17 cellular contexts compared by ENCODE assay signal in genomic region chr18:48290162-48290926, GRCh38.
DNase-seq lines count a peak whose midpoint lies in the region; ATAC-seq and TF ChIP-seq lines count a peak whose summit lies in the region.
"Had no signal": no experiment of that assay in that cellular context is flagged by ENCODE, and none has a peak within 500 bp of the region (broad histone marks: within the 10 kb centered on the region; RNA-seq: fewer than 3 reads in every experiment).

No MANE protein-coding gene starts in this region.

- TF ChIP-seq CTCF in testis (IDR thresholded peaks at IDR 0.05) (no peak), hepatocyte (IDR thresholded peaks at IDR 0.05; ENCODE audit: poor library complexity) (no peak)

- H3K27ac ChIP-seq in testis (no peak overlapping the region), hepatocyte (no peak overlapping the region)
- H3K27ac ChIP-seq: epithelial cell of prostate, skin epidermis, suprapubic skin had no signal

- TF ChIP-seq POLR2A in testis (IDR thresholded peaks at IDR 0.05): no peak

- H4K20me1 ChIP-seq in hepatocyte (ENCODE audit: insufficient read depth, poor library complexity, severe bottlenecking): no peaks in the 10 kb centered on the region

- no peaks in the 10 kb centered on the region for H3K9me2 ChIP-seq in hepatocyte (replicated peaks; ENCODE audit: insufficient read depth)

- no peaks in the 10 kb centered on the region for H3K4me1 ChIP-seq in testis
- H3K4me1 ChIP-seq in hepatocyte (ENCODE audit: insufficient read depth): no peaks in the 10 kb centered on the region

- H3K36me3 ChIP-seq in testis (ENCODE audit: low read depth, missing control alignments) (no peaks in the 10 kb centered on the region), hepatocyte (replicated peaks; ENCODE audit: insufficient read depth, low read depth) (no peaks in the 10 kb centered on the region)
- H3K36me3 ChIP-seq: BE2C, suprapubic skin had no signal

- H3K27me3 ChIP-seq in testis (no peaks in the 10 kb centered on the region), hepatocyte (no peaks in the 10 kb centered on the region)
- H3K27me3 ChIP-seq: BE2C, suprapubic skin had no signal

- no peaks in the 10 kb centered on the region for H3K79me2 ChIP-seq in hepatocyte

- no peak overlapping the region for H3K4me2 ChIP-seq in hepatocyte

- no peak for ATAC-seq in HG02759 (IDR thresholded peaks at IDR 0.05; ENCODE audit: unreplicated experiment)
- ATAC-seq: activated CD8-positive, alpha-beta T cell treated with anti-CD3 and anti-CD28 coated beads for 36 hours; activated naive CD8-positive, alpha-beta T cell treated with anti-CD3 and anti-CD28 coated beads, Interleukin-2, amount 50 U/mL, for 24 hours had no signal

- 69 to 81% methylated on average over 9 to 13 of the region's 13 CpGs for WGBS in testis, 2 donors
- WGBS in hepatocyte (ENCODE audit: low lambda C conversion rate, missing lambda C conversion rate): 87% methylated on average over 13 of the region's 13 CpGs

- intact Hi-C loops in testis (cut with DNase I; ENCODE audit: low total_unique reads): no loop called here

- H3K9me3 ChIP-seq in testis: no peaks in the 10 kb centered on the region
- no peaks in the 10 kb centered on the region for H3K9me3 ChIP-seq in hepatocyte (ENCODE audit: low read depth)
- H3K9me3 ChIP-seq: BE2C, suprapubic skin had no signal

- no peak overlapping the region for H2AFZ ChIP-seq in hepatocyte

- peak; percentile 89 for DNase-seq in NCI-H1092 (lab: John Stamatoyannopoulos, UW)
- peak; percentile 96 for DNase-seq in NCI-H2107 treated with DMSO at 0.1 percent for 48 hours (lab: John Stamatoyannopoulos, UW; ENCODE audit: unreplicated experiment)
- peak; percentile 39 for DNase-seq in ecto neural progenitor cell (ENCODE audit: low spot score)
- peak; percentile 16 for DNase-seq in testis
- DNase-seq in hepatocyte (ENCODE audit: low spot score): no peak
- DNase-seq in NCI-H1694 (lab: John Stamatoyannopoulos, UW): no peak
- DNase-seq: activated CD8-positive, alpha-beta T cell treated with anti-CD3 and anti-CD28 coated beads for 36 hours; activated naive CD8-positive, alpha-beta T cell treated with anti-CD3 and anti-CD28 coated beads, Interleukin-2, amount 50 U/mL, for 24 hours; BE2C; Kasumi-1; NCI-H2029 treated with DMSO at 0.1 percent for 48 hours; SHP77; stimulated activated CD4-positive, alpha-beta T cell treated with anti-CD3 and anti-CD28 coated beads, Interleukin-4, amount 100 ng/mL, for 24 hours had no signal

- H3K4me3 ChIP-seq in testis (no peak overlapping the region), hepatocyte (no peak overlapping the region)
- H3K4me3 ChIP-seq: skin epidermis, suprapubic skin had no signal

Comparison
In these comparisons a context has a peak if more than half of its experiments do, and no peak if none do; other contexts are left out.
1. DNase-seq: peak in NCI-H1092 (single experiment), NCI-H2107 treated with DMSO at 0.1 percent for 48 hours (single experiment), ecto neural progenitor cell (single experiment) and testis (single experiment); none in hepatocyte (single experiment) and NCI-H1694 (single experiment).